In the genomic region with DNA sequence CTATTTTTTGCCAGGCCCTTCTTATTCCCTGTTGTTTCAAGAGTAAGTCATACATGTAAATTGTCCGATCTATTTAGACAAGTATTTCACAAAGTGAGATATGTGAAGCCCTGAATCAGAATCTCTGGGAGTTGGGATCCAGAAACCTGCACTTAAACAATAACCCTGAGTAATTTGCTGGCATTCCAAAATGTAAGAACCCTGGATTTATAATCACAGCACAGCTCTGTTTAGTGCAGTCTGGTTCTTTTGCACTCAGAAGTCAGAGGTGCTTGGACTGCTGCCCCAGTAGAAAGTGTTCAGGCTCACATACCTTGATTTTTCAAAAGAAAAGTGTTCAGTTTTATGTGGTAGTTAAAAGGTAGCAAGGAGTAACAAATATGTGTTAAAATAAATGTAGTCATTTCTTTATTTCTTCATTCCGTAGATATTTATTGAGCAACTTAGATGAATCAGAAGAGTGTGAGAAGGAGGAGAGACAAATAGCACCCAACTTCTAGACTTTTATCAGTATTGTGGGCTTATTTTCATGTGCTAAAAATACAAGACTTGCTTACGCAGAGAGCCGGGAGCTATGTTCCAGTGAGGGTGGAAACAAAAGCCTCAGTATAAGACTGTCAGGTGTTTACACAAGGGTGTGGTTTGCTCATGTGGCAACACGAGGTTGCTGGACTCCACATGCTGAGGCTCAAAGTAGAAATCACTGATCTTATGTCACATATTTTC, we compare ENCODE assay signal across 1 cellular context.
A peak's percentile ranks its signal among the peaks of the same experiment; 100 is the strongest.
TF ChIP-seq lines count a peak whose summit lies in the region.

No MANE protein-coding gene starts in this region.

TF ChIP-seq in HCT116, 20 proteins besides CTCF, POLR2A, EP300 and RAD21 (continued from another document):
- TF ChIP-seq REST (IDR thresholded peaks at IDR 0.05; ENCODE audit: low read depth), result no peak
- peak; percentile 39; the same call in 1 of the 2 replicates for TF ChIP-seq MAX (IDR thresholded peaks at IDR 0.05)
- no peak for TF ChIP-seq JUND (IDR thresholded peaks at IDR 0.05)
- no peak for TF ChIP-seq SRF (IDR thresholded peaks at IDR 0.05; ENCODE audit: low read depth)
- TF ChIP-seq SP1 (IDR thresholded peaks at IDR 0.05; ENCODE audit: low read depth), result no peak
- TF ChIP-seq FOSL1 (IDR thresholded peaks at IDR 0.05; ENCODE audit: low read depth), result no peak
- TF ChIP-seq YY1 (IDR thresholded peaks at IDR 0.05; ENCODE audit: extremely low read depth, insufficient replicate concordance, low read depth, low read length), result no peak
- no peak for TF ChIP-seq EZH2 (IDR thresholded peaks at IDR 0.05)
- TF ChIP-seq ZBTB33 (IDR thresholded peaks at IDR 0.05; ENCODE audit: extremely low read depth, insufficient replicate concordance, low read length), result no peak
- TF ChIP-seq ZNF274 (IDR thresholded peaks at IDR 0.05; ENCODE audit: low read depth, low read length), result no peak
- TF ChIP-seq CEBPB (IDR thresholded peaks at IDR 0.05; ENCODE audit: low read depth), result no peak
